In the genomic region with DNA sequence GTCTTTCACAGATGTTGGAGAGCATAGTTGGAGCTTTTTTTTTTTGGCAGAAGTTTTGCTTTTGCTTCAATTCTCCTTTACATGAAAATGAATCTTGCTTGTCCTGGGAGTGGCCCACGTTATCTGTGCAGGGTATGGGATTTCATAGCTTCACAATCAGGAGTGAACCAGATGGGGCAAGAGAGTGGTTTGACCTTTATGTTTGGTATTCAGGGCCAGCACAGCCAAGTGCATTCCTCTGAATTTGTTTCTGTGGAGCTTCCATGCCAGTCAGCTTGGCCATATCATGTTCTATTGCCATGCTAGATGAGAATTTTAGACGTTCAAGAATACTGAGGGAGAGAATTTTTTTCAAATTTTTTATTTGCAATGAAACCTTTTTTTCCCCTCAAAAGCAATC, we compare ENCODE assay signal across 20 cellular contexts.
DNase-seq lines count a peak whose midpoint lies in the region; TF ChIP-seq lines count a peak whose summit lies in the region.
"Had no signal": no experiment of that assay in that cellular context is flagged by ENCODE, and none has a peak within 500 bp of the region (broad histone marks: within the 10 kb centered on the region; RNA-seq: fewer than 3 reads in every experiment).

No MANE protein-coding gene starts in this region.

- H3K4me3 Mint-ChIP-seq in nephron progenitor cell = no peak overlapping the region
- H3K4me3 Mint-ChIP-seq: CD14-positive monocyte, neural crest cell had no signal

- H3K9me3 Mint-ChIP-seq in nephron progenitor cell = no peaks in the 10 kb centered on the region
- H3K9me3 Mint-ChIP-seq: CD14-positive monocyte, neural crest cell had no signal

- H3K4me1 Mint-ChIP-seq in nephron progenitor cell = peaks cover 15% of the 10 kb centered on the region

- peak overlapping the region; percentile 72 for H3K27ac ChIP-seq in ectodermal cell (ENCODE audit: insufficient read depth, low read depth, low read length, poor library complexity, severe bottlenecking)
- H3K27ac ChIP-seq: prostate gland, uterus had no signal

- peak overlapping the region; percentile 68 for H3K27ac Mint-ChIP-seq in nephron progenitor cell
- H3K27ac Mint-ChIP-seq: CD14-positive monocyte had no signal

- WGBS in ectodermal cell, 2 experiments = 95 to 96% methylated on average over 1 to 2 of the region's 2 CpGs

- H3K4me1 ChIP-seq in ectodermal cell (ENCODE audit: control insufficient read depth, insufficient read depth, low read length) = peaks cover 21% of the 10 kb centered on the region
- H3K4me1 ChIP-seq: prostate gland, uterus had no signal

- no peaks in the 10 kb centered on the region for H3K27me3 Mint-ChIP-seq in nephron progenitor cell (ENCODE audit: low read depth, poor library complexity)

- H3K36me3 ChIP-seq in ectodermal cell (ENCODE audit: control insufficient read depth, insufficient read depth, low read length) = no peaks in the 10 kb centered on the region
- H3K36me3 ChIP-seq: prostate gland, uterus had no signal

- peaks cover 38% of the 10 kb centered on the region for H3K36me3 Mint-ChIP-seq in nephron progenitor cell (ENCODE audit: low read depth)
- H3K36me3 Mint-ChIP-seq: CD14-positive monocyte had no signal

- TF ChIP-seq CTCF in nephron progenitor cell (IDR thresholded peaks at IDR 0.05) (no peak), GM10266 (IDR thresholded peaks at IDR 0.05; ENCODE audit: control insufficient read depth, insufficient read depth, low read depth, missing control alignments) (no peak)

- H3K4me3 ChIP-seq in ectodermal cell (ENCODE audit: insufficient read depth, low read depth, low read length) = no peak overlapping the region
- H3K4me3 ChIP-seq: prostate gland, uterus had no signal

- no peaks in the 10 kb centered on the region for H3K9me3 ChIP-seq in ectodermal cell (ENCODE audit: control insufficient read depth, low read length)
- H3K9me3 ChIP-seq: prostate gland, uterus had no signal

- in situ Hi-C loops in SK-MEL-5 (cut with HindIII; ENCODE audit: low pct_unique_long_range_greater_than_20kb, low sequenced_read_pairs) = no loop called here

- DNase-seq in EH (ENCODE audit: low read depth) = peak; percentile 51
- DNase-seq in SK-MEL-5 (ENCODE audit: low read depth, low spot score) = peak; percentile 62
- DNase-seq in nephron progenitor cell = no peak
- no peak for DNase-seq in RKO (ENCODE audit: low spot score)
- no peak for DNase-seq in activated CD4-positive, alpha-beta T cell treated with anti-CD3 and anti-CD28 coated beads for 4 hours
- no peak for DNase-seq in GM10266 (ENCODE audit: extremely low spot score)
- DNase-seq in NCI-H1092 (lab: John Stamatoyannopoulos, UW) = no peak
- DNase-seq: ACHN; activated CD4-positive, alpha-beta T cell treated with anti-CD3 and anti-CD28 coated beads for 48 hours; amniotic stem cell; cerebellar nuclear complex; DMS 273 treated with DMSO at 0.1 percent for 48 hours; NCI-H1694; NCI-H345; stimulated activated CD4-positive, alpha-beta T cell treated with anti-CD3 and anti-CD28 coated beads, Interleukin-4, amount 100 ng/mL, for 4 hours; uterus had no signal

- no peaks in the 10 kb centered on the region for H3K27me3 ChIP-seq in ectodermal cell (ENCODE audit: control insufficient read depth, insufficient read depth, low read length, poor library complexity, severe bottlenecking)
- H3K27me3 ChIP-seq: uterus had no signal

Comparison
In these comparisons a context has a peak if more than half of its experiments do, and no peak if none do; other contexts are left out.
1. DNase-seq: peak in EH (single experiment) and SK-MEL-5 (single experiment); none in nephron progenitor cell (single experiment), RKO (single experiment), activated CD4-positive, alpha-beta T cell treated with anti-CD3 and anti-CD28 coated beads for 4 hours (0 of 2), GM10266 (single experiment) and NCI-H1092 (single experiment).